8 cellular contexts compared by ENCODE assay signal in genomic region chr18:62249478-62250097, GRCh38.
A peak's percentile ranks its signal among the peaks of the same experiment; 100 is the strongest.
DNase-seq lines count a peak whose midpoint lies in the region; ATAC-seq lines count a peak whose summit lies in the region.

No MANE protein-coding gene starts in this region.

- intact Hi-C loops in left colon (cut with DNase I, micrococcal nuclease), result loop anchor here (2.0 to 5.0 kb wide), 2 partner anchors 62 to 65 kb away; partner anchors contain the start of genes PIGN (in 1 of the 2) and RELCH (in 1 of the 2)

- ATAC-seq in HG02852 (IDR thresholded peaks at IDR 0.05; ENCODE audit: unreplicated experiment) (peak; percentile 57), left colon (peak; percentile 79), GM18870 (IDR thresholded peaks at IDR 0.05; ENCODE audit: unreplicated experiment) (no peak)

- DNase-seq in ELF-1 (ENCODE audit: low read depth, low spot score) (peak; percentile 22), NCI-H2196 treated with DMSO at 0.1 percent for 48 hours (lab: John Stamatoyannopoulos, UW; ENCODE audit: unreplicated experiment) (peak; percentile 52), cerebellar cortex (ENCODE audit: low spot score) (peak; percentile 84), left colon (peak; percentile 68 to 91)
- peak; percentile 61 for DNase-seq in activated CD4-positive, CD25-positive, alpha-beta regulatory T cell treated with anti-CD3 and anti-CD28 coated beads, Interleukin-2, amount 50 U/mL, for 16 hours (ENCODE audit: low read depth, low spot score)
- DNase-seq in stimulated activated CD4-positive, alpha-beta T cell treated with anti-CD3 and anti-CD28 coated beads, Interleukin-2, amount 100 ng/mL, for 48 hours, result peak; percentile 64 to 66

Comparison
In these comparisons a context has a peak if more than half of its experiments do, and no peak if none do; other contexts are left out.
1. DNase-seq: peak in every context shown above with its lines; median percentile 84 in cerebellar cortex; 80 in left colon; 65 in stimulated activated CD4-positive, alpha-beta T cell treated with anti-CD3 and anti-CD28 coated beads, Interleukin-2, amount 100 ng/mL, for 48 hours; 61 in activated CD4-positive, CD25-positive, alpha-beta regulatory T cell treated with anti-CD3 and anti-CD28 coated beads, Interleukin-2, amount 50 U/mL, for 16 hours; 52 in NCI-H2196 treated with DMSO at 0.1 percent for 48 hours; 22 in ELF-1.